ENCODE assay signal across 1 cellular context in the genomic region with DNA sequence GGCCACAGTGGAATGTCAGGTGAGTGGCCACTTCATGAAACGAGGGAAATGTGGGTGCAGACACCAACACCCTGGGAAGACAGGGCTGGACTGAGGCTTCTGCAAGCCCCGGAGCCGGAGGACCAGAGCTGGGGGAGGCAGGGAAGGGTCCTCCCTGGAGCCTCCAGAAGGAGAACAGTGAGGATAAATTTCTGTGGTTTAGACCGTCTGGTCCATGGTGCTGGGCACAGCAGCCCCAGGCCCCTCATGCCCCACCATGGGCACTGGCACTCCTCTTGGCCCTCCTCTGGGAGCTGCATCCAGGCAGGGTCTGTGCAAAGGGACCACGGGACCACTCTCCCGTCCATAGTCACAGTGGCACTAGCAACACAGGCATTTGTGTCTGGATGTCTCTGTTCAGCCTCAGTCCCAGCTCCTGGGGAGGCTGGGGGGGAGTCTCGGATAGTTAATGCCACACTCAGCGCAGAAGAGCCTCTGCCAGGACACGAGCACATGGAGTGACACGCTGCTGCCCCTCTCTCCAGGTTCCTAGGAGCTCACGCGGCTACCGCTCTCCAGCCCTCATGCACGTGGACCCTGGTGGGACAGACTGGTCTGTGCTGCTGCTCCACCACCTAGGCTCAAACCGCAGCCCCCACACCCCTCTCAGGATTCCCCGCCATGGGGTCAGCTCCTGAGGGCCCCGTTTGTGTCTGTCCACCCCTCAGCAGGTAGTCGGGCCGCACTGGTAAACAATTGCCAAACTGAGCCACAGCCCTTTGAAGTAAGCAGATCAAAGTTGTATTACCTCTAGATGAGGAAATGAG.
TF ChIP-seq lines count a peak whose summit lies in the region.

No MANE protein-coding gene starts in this region.

TF ChIP-seq in H1, 55 proteins besides CTCF, POLR2A, EP300 and RAD21:
- TF ChIP-seq, protein P1, sequence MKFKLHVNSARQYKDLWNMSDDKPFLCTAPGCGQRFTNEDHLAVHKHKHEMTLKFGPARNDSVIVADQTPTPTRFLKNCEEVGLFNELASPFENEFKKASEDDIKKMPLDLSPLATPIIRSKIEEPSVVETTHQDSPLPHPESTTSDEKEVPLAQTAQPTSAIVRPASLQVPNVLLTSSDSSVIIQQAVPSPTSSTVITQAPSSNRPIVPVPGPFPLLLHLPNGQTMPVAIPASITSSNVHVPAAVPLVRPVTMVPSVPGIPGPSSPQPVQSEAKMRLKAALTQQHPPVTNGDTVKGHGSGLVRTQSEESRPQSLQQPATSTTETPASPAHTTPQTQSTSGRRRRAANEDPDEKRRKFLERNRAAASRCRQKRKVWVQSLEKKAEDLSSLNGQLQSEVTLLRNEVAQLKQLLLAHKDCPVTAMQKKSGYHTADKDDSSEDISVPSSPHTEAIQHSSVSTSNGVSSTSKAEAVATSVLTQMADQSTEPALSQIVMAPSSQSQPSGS (IDR thresholded peaks at IDR 0.05; ENCODE audit: low read length): no peak
- no peak for TF ChIP-seq SP4 (IDR thresholded peaks at IDR 0.05; ENCODE audit: low read length)
- TF ChIP-seq CHD1 (IDR thresholded peaks at IDR 0.05; ENCODE audit: low read depth, low read length): no peak
- TF ChIP-seq CEBPB (IDR thresholded peaks at IDR 0.05; ENCODE audit: low read depth, low read length): no peak
- TF ChIP-seq, protein P2, sequence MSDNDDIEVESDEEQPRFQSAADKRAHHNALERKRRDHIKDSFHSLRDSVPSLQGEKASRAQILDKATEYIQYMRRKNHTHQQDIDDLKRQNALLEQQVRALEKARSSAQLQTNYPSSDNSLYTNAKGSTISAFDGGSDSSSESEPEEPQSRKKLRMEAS (IDR thresholded peaks at IDR 0.05): no peak
- TF ChIP-seq HDAC2 (IDR thresholded peaks at IDR 0.05; ENCODE audit: borderline replicate concordance in 1 of 2, low read depth in 2 of 2, low read length in 2 of 2): no peak
- TF ChIP-seq TAF1 (IDR thresholded peaks at IDR 0.05; ENCODE audit: low read depth, low read length): no peak
- TF ChIP-seq EGR1 (IDR thresholded peaks at IDR 0.05; ENCODE audit: borderline replicate concordance, low read depth, low read length): no peak
- TF ChIP-seq SP1 (IDR thresholded peaks at IDR 0.05; ENCODE audit: low read depth, low read length): no peak
- no peak for TF ChIP-seq CBX8 (IDR thresholded peaks at IDR 0.05; ENCODE audit: borderline replicate concordance, low read depth, low read length)
- no peak for TF ChIP-seq YY1 (IDR thresholded peaks at IDR 0.05; ENCODE audit: low read depth, low read length)
- no peak for TF ChIP-seq ASH2L (IDR thresholded peaks at IDR 0.05; ENCODE audit: low read length)
- TF ChIP-seq HDAC6 (IDR thresholded peaks at IDR 0.05; ENCODE audit: low read depth, low read length): no peak
- TF ChIP-seq NANOG (IDR thresholded peaks at IDR 0.05; ENCODE audit: insufficient read depth, low read depth, low read length, poor library complexity, severe bottlenecking): no peak
- TF ChIP-seq SIX5 (IDR thresholded peaks at IDR 0.05; ENCODE audit: low read depth, low read length): no peak
